In the genomic region with DNA sequence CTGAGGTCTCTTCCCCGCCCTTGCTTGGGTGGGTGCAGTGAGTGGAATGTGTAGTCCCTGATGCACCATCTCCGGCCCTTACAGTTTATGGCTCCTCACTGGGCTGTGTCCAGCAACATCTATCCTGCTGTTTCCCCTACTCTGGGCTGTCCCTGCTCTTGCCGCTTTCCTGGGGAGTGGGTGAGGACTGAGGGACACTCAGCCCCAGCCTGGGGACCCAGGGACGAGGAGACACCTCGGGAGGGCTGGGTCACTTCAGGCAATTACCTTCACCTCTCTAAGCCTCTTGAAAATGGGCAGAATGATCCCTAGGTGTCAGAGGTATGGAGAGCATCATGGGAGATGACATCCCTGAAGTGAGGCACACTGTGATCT, we compare ENCODE assay signal across 14 cellular contexts.
"Had no signal": no experiment of that assay in that cellular context is flagged by ENCODE, and none has a peak within 500 bp of the region (broad histone marks: within the 10 kb centered on the region; RNA-seq: fewer than 3 reads in every experiment).

No MANE protein-coding gene starts in this region.

- H3K27me3 ChIP-seq: colonic mucosa, neural progenitor cell, pancreas, transverse colon had no signal

- H3K4me1 ChIP-seq: colonic mucosa, gastrocnemius medialis, neural progenitor cell, pancreas, transverse colon had no signal

- H3K36me3 Mint-ChIP-seq: neural progenitor cell had no signal

- H3K4me3 ChIP-seq: colonic mucosa, gastrocnemius medialis, neural progenitor cell, pancreas, skin epidermis, transverse colon had no signal

- H3K9ac ChIP-seq: neural progenitor cell had no signal

- H3K4me2 ChIP-seq: neural progenitor cell had no signal

- DNase-seq: effector CD8-positive, alpha-beta T cell; gastrocnemius medialis; kidney glomerular epithelial cell; midbrain; retina; Right ventricle myocardium superior; transverse colon had no signal

- H3K9me3 ChIP-seq: colonic mucosa, gastrocnemius medialis, pancreas, transverse colon had no signal

- H3K4me3 Mint-ChIP-seq: activated T-cell treated with anti-CD3 and anti-CD28 coated beads, Interleukin-2, amount 50 U/mL, for 72 hours; neural progenitor cell; stimulated activated effector memory CD8-positive, alpha-beta T cell treated with anti-CD3 and anti-CD28 coated beads, Interleukin-12 subunit alpha, Interleukin-12 subunit beta, amount 100 ng/mL, for 72 hours had no signal

- FAIRE-seq: astrocyte, pancreas had no signal

- H3K27ac ChIP-seq: colonic mucosa, gastrocnemius medialis, neural progenitor cell, pancreas, skin epidermis, transverse colon had no signal

- H3K27ac Mint-ChIP-seq: activated T-cell treated with anti-CD3 and anti-CD28 coated beads, Interleukin-2, amount 50 U/mL, for 72 hours; neural progenitor cell; stimulated activated effector memory CD8-positive, alpha-beta T cell treated with anti-CD3 and anti-CD28 coated beads, Interleukin-12 subunit alpha, Interleukin-12 subunit beta, amount 100 ng/mL, for 72 hours had no signal

- H3K36me3 ChIP-seq: colonic mucosa, gastrocnemius medialis, neural progenitor cell, pancreas, transverse colon had no signal

- H2AFZ ChIP-seq: neural progenitor cell had no signal
